1 cellular context compared by ENCODE assay signal in genomic region chr5:76818844-76819831, GRCh38.
TF ChIP-seq lines count a peak whose summit lies in the region.

F2RL1 (plus strand) TSS chr5:76819030; CDS start chr5:76819183, 153 bp downstream.

TF ChIP-seq in HepG2, 621 proteins besides CTCF, POLR2A, EP300 and RAD21 (continued from another document and continues in another):
- TF ChIP-seq GLI4 (CRISPR knock-in tag; IDR thresholded peaks at IDR 0.05; ENCODE audit: borderline replicate concordance) = no peak
- TF ChIP-seq MED8 (CRISPR knock-in tag; IDR thresholded peaks at IDR 0.05; ENCODE audit: insufficient replicate concordance) = no peak
- TF ChIP-seq USF2 (IDR thresholded peaks at IDR 0.05; ENCODE audit: low read depth, low read length) = no peak
- TF ChIP-seq USF2 (CRISPR knock-in tag; IDR thresholded peaks at IDR 0.05; ENCODE audit: borderline replicate concordance) = no peak
- TF ChIP-seq CENPT (CRISPR knock-in tag; IDR thresholded peaks at IDR 0.05; ENCODE audit: low read depth) = no peak
- TF ChIP-seq ATF5 (CRISPR knock-in tag; IDR thresholded peaks at IDR 0.05; ENCODE audit: low read depth) = no peak
- TF ChIP-seq ZNF792 (CRISPR knock-in tag; IDR thresholded peaks at IDR 0.05) = 0 out of 2 replicates have a peak, but pooled peaks have one; percentile 44
- no peak for TF ChIP-seq MEIS2 (CRISPR knock-in tag; IDR thresholded peaks at IDR 0.05)
- TF ChIP-seq CREB1 (IDR thresholded peaks at IDR 0.05) = no peak
- no peak for TF ChIP-seq CREB1 (CRISPR knock-in tag; IDR thresholded peaks at IDR 0.05)
- TF ChIP-seq DMTF1 (CRISPR knock-in tag; IDR thresholded peaks at IDR 0.05) = no peak
- TF ChIP-seq ZNF772 (CRISPR knock-in tag; IDR thresholded peaks at IDR 0.05) = peak; percentile 65; the same call in 1 of the 2 replicates
- no peak for TF ChIP-seq KAT7 (CRISPR knock-in tag; IDR thresholded peaks at IDR 0.05; ENCODE audit: borderline replicate concordance)
- no peak for TF ChIP-seq ZNF646 (CRISPR knock-in tag; IDR thresholded peaks at IDR 0.05)
- TF ChIP-seq ZNF329 (CRISPR knock-in tag; IDR thresholded peaks at IDR 0.05; ENCODE audit: low read depth) = no peak
- TF ChIP-seq ZNF850 (CRISPR knock-in tag; conservative IDR thresholded peaks at IDR 0.05) = no peak
- peak; percentile 54; the same call in 1 of the 2 replicates for TF ChIP-seq YEATS2 (CRISPR knock-in tag; IDR thresholded peaks at IDR 0.05; ENCODE audit: borderline replicate concordance)
- TF ChIP-seq HDAC6 (IDR thresholded peaks at IDR 0.05; ENCODE audit: low read depth, low read length) = no peak
- no peak for TF ChIP-seq GATAD2A (CRISPR knock-in tag; IDR thresholded peaks at IDR 0.05)
- no peak for TF ChIP-seq ZNF572 (CRISPR knock-in tag; IDR thresholded peaks at IDR 0.05)
- TF ChIP-seq ZBTB39 (CRISPR knock-in tag; IDR thresholded peaks at IDR 0.05) = no peak
- TF ChIP-seq ZNF20 (CRISPR knock-in tag; IDR thresholded peaks at IDR 0.05) = no peak
- no peak for TF ChIP-seq PRPF4 (IDR thresholded peaks at IDR 0.05; ENCODE audit: low read depth, low read length, poor library complexity, severe bottlenecking)
- TF ChIP-seq SAP130 (CRISPR knock-in tag; IDR thresholded peaks at IDR 0.05; ENCODE audit: low read depth) = peak; percentile 61
- TF ChIP-seq RFX1 (IDR thresholded peaks at IDR 0.05) = no peak
- TF ChIP-seq ZIK1 (CRISPR knock-in tag; IDR thresholded peaks at IDR 0.05; ENCODE audit: borderline replicate concordance, low read depth) = peak; percentile 40; the same call in 1 of the 2 replicates
- TF ChIP-seq KMT2B (CRISPR knock-in tag; IDR thresholded peaks at IDR 0.05) = peak; percentile 71; the same call in 1 of the 2 replicates
- TF ChIP-seq TCF12 (IDR thresholded peaks at IDR 0.05) = no peak
- TF ChIP-seq TCF12 (CRISPR knock-in tag; IDR thresholded peaks at IDR 0.05) = no peak
- TF ChIP-seq SETDB1 (CRISPR knock-in tag; IDR thresholded peaks at IDR 0.05; ENCODE audit: borderline replicate concordance) = no peak
- no peak for TF ChIP-seq ZNF562 (CRISPR knock-in tag; IDR thresholded peaks at IDR 0.05; ENCODE audit: borderline replicate concordance)
- TF ChIP-seq ZNF138 (CRISPR knock-in tag; IDR thresholded peaks at IDR 0.05; ENCODE audit: low read depth) = no peak
- no peak for TF ChIP-seq HOXD1 (CRISPR knock-in tag; IDR thresholded peaks at IDR 0.05)
- TF ChIP-seq ZBTB49 (CRISPR knock-in tag; IDR thresholded peaks at IDR 0.05; ENCODE audit: borderline replicate concordance) = no peak
- TF ChIP-seq MYPOP (CRISPR knock-in tag; IDR thresholded peaks at IDR 0.05) = peak; percentile 59
- TF ChIP-seq CBX1 (IDR thresholded peaks at IDR 0.05; ENCODE audit: low read depth) = no peak
- TF ChIP-seq KDM3A (CRISPR knock-in tag; IDR thresholded peaks at IDR 0.05; ENCODE audit: low read depth) = no peak
- TF ChIP-seq KDM6A (CRISPR knock-in tag; IDR thresholded peaks at IDR 0.05; ENCODE audit: low read depth) = no peak
- no peak for TF ChIP-seq ZNF451 (CRISPR knock-in tag; IDR thresholded peaks at IDR 0.05)
- no peak for TF ChIP-seq ZNF780A (CRISPR knock-in tag; IDR thresholded peaks at IDR 0.05)
- TF ChIP-seq DBP (CRISPR knock-in tag; IDR thresholded peaks at IDR 0.05; ENCODE audit: not compliant biosample characterization) = no peak
- no peak for TF ChIP-seq SRF (IDR thresholded peaks at IDR 0.05; ENCODE audit: low read depth, low read length)
- TF ChIP-seq RORA (CRISPR knock-in tag; IDR thresholded peaks at IDR 0.05) = no peak
- peak; percentile 56; the same call in 1 of the 2 replicates for TF ChIP-seq DRAP1 (CRISPR knock-in tag; IDR thresholded peaks at IDR 0.05)
- TF ChIP-seq ZNF34 (CRISPR knock-in tag; IDR thresholded peaks at IDR 0.05; ENCODE audit: borderline replicate concordance) = no peak
- TF ChIP-seq ZNF879 (CRISPR knock-in tag; IDR thresholded peaks at IDR 0.05) = no peak
- no peak for TF ChIP-seq HNRNPL (IDR thresholded peaks at IDR 0.05; ENCODE audit: low read depth, low read length)
- TF ChIP-seq TBX2 (CRISPR knock-in tag; IDR thresholded peaks at IDR 0.05; ENCODE audit: borderline replicate concordance) = no peak; the same call in 1 of the 2 replicates
- no peak for TF ChIP-seq ZSCAN22 (CRISPR knock-in tag; IDR thresholded peaks at IDR 0.05)
- TF ChIP-seq HOXA3 (CRISPR knock-in tag; IDR thresholded peaks at IDR 0.05) = peak; percentile 49
